ENCODE assay signal across 15 cellular contexts in the genomic region with DNA sequence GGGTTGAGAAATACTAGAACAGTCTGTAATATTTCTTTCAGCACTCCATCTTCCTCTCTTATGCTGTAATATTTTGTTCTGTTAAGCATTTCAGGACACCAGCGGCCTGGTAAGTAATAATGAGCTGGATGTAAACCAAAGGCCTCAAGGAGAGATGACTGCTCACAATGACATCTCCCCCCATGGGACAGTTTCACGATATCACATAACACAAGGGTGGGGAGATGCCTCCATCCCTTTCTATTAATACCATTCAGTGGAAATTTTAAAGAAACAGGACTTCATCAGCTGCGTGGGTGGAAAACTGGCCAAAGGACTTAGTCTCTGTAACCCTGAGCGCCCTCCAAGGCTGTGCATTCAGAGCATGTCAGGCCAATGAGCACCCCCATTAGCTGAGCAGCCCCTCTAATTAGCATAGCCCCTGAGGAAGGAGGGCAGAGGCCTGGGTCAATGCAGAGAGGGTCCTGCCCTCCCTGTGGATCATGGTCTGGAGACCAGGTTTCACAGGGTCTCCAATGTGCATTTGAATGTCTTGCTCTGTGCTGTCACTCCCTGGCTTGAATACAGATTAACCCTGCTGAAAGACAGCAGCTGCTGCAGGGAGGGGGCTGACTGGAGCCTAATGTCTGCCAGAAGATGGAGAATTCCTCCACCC.
"Had no signal": no experiment of that assay in that cellular context is flagged by ENCODE, and none has a peak within 500 bp of the region (broad histone marks: within the 10 kb centered on the region; RNA-seq: fewer than 3 reads in every experiment).

No MANE protein-coding gene starts in this region.

- ATAC-seq: naive thymus-derived CD4-positive, alpha-beta T cell; stimulated activated effector memory CD8-positive, alpha-beta T cell treated with anti-CD3 and anti-CD28 coated beads, Interleukin-12 subunit alpha, Interleukin-12 subunit beta, amount 100 ng/mL, for 72 hours; T-helper 17 cell had no signal

- H3K27ac ChIP-seq: epithelial cell of prostate, tibial artery had no signal

- H3K9me3 Mint-ChIP-seq: activated naive CD4-positive, alpha-beta T cell treated with anti-CD3 and anti-CD28 coated beads, Interleukin-2, amount 50 U/mL, for 24 hours; activated T-cell treated with anti-CD3 and anti-CD28 coated beads, Interleukin-2, amount 50 U/mL, for 24 hours; central memory CD8-positive, alpha-beta T cell; mesothelial cell of epicardium; stimulated activated effector memory CD8-positive, alpha-beta T cell treated with anti-CD3 and anti-CD28 coated beads, Interleukin-12 subunit alpha, Interleukin-12 subunit beta, amount 100 ng/mL, for 72 hours had no signal

- DNase-seq: activated CD4-positive, alpha-beta T cell treated with anti-CD3 and anti-CD28 coated beads, Interleukin-2, amount 50 U/mL, for 4 hours; activated CD4-positive, CD25-positive, alpha-beta regulatory T cell treated with anti-CD3 and anti-CD28 coated beads, Interleukin-2, amount 50 U/mL, for 72 hours; activated effector memory CD4-positive, alpha-beta T cell treated with Interleukin-2 at 50 U/mL for 16 hours; activated T-cell treated with anti-CD3 and anti-CD28 coated beads, Interleukin-2, amount 50 U/mL, for 24 hours; cortex of kidney; effector memory CD4-positive, alpha-beta T cell; naive thymus-derived CD4-positive, alpha-beta T cell; T-helper 17 cell; tibial artery had no signal

- H3K36me3 Mint-ChIP-seq: mesothelial cell of epicardium; stimulated activated effector memory CD8-positive, alpha-beta T cell treated with anti-CD3 and anti-CD28 coated beads, Interleukin-12 subunit alpha, Interleukin-12 subunit beta, amount 100 ng/mL, for 72 hours had no signal

- H3K4me3 ChIP-seq: tibial artery had no signal

- H3K4me3 Mint-ChIP-seq: activated naive CD4-positive, alpha-beta T cell treated with anti-CD3 and anti-CD28 coated beads, Interleukin-2, amount 50 U/mL, for 24 hours; activated T-cell treated with anti-CD3 and anti-CD28 coated beads, Interleukin-2, amount 50 U/mL, for 24 hours; central memory CD8-positive, alpha-beta T cell; mesothelial cell of epicardium; naive thymus-derived CD4-positive, alpha-beta T cell; stimulated activated effector memory CD8-positive, alpha-beta T cell treated with anti-CD3 and anti-CD28 coated beads, Interleukin-12 subunit alpha, Interleukin-12 subunit beta, amount 100 ng/mL, for 72 hours; T-helper 17 cell had no signal

- H3K36me3 ChIP-seq: tibial artery had no signal

- H3K9me3 ChIP-seq: tibial artery had no signal

- H3K4me1 ChIP-seq: tibial artery had no signal

- FAIRE-seq: keratinocyte had no signal

- H3K4me1 Mint-ChIP-seq: activated naive CD4-positive, alpha-beta T cell treated with anti-CD3 and anti-CD28 coated beads, Interleukin-2, amount 50 U/mL, for 24 hours; central memory CD8-positive, alpha-beta T cell; mesothelial cell of epicardium; naive thymus-derived CD4-positive, alpha-beta T cell; stimulated activated effector memory CD8-positive, alpha-beta T cell treated with anti-CD3 and anti-CD28 coated beads, Interleukin-12 subunit alpha, Interleukin-12 subunit beta, amount 100 ng/mL, for 72 hours; T-helper 17 cell had no signal

- H3K27ac Mint-ChIP-seq: activated naive CD4-positive, alpha-beta T cell treated with anti-CD3 and anti-CD28 coated beads, Interleukin-2, amount 50 U/mL, for 24 hours; activated T-cell treated with anti-CD3 and anti-CD28 coated beads, Interleukin-2, amount 50 U/mL, for 24 hours; mesothelial cell of epicardium; naive thymus-derived CD4-positive, alpha-beta T cell; stimulated activated effector memory CD8-positive, alpha-beta T cell treated with anti-CD3 and anti-CD28 coated beads, Interleukin-12 subunit alpha, Interleukin-12 subunit beta, amount 100 ng/mL, for 72 hours; T-helper 17 cell had no signal
